ENCODE assay signal across 1 cellular context in genomic region chr9:112374232-112374631, GRCh38.
TF ChIP-seq lines count a peak whose summit lies in the region.
"Not testable (repeated sequence)": the region's sequence is repeated elsewhere in the genome, so short reads cannot be mapped to it uniquely, and the experiment has no call there.

No MANE protein-coding gene starts in this region.

TF ChIP-seq in HepG2, 621 proteins besides CTCF, POLR2A, EP300 and RAD21 (continued from another document):
- peak; percentile 74 for TF ChIP-seq SKIL (CRISPR knock-in tag; IDR thresholded peaks at IDR 0.05; ENCODE audit: borderline replicate concordance)
- TF ChIP-seq ZNF780A (CRISPR knock-in tag; IDR thresholded peaks at IDR 0.05) = peak; percentile 62
- TF ChIP-seq ZNF331 (CRISPR knock-in tag; IDR thresholded peaks at IDR 0.05) = peak; percentile 77
- TF ChIP-seq ZNF605 (CRISPR knock-in tag; IDR thresholded peaks at IDR 0.05) = peak; percentile 46; the same call in 1 of the 2 replicates
- TF ChIP-seq IKZF5 (CRISPR knock-in tag; IDR thresholded peaks at IDR 0.05) = peak; percentile 77; the same call in 1 of the 2 replicates
- peak; percentile 84 for TF ChIP-seq GATAD2A (CRISPR knock-in tag; IDR thresholded peaks at IDR 0.05)
- peak; percentile 98 for TF ChIP-seq ZNF784 (CRISPR knock-in tag; IDR thresholded peaks at IDR 0.05; ENCODE audit: borderline replicate concordance)
- TF ChIP-seq ZBTB2 (CRISPR knock-in tag; IDR thresholded peaks at IDR 0.05; ENCODE audit: low read depth) = peak; percentile 40; the same call in 1 of the 2 replicates
- peak; percentile 55; the same call in 1 of the 2 replicates for TF ChIP-seq SMAD3 (CRISPR knock-in tag; IDR thresholded peaks at IDR 0.05)
- peak; percentile 84 for TF ChIP-seq FOXP4 (CRISPR knock-in tag; IDR thresholded peaks at IDR 0.05)
- peak; percentile 90 for TF ChIP-seq ARID5B (CRISPR knock-in tag; IDR thresholded peaks at IDR 0.05)
- TF ChIP-seq ZNF510 (CRISPR knock-in tag; IDR thresholded peaks at IDR 0.05; ENCODE audit: low read depth) = 0 out of 2 replicates have a peak, but pooled peaks have one; percentile 35
- TF ChIP-seq SOX6 (IDR thresholded peaks at IDR 0.05) = not testable (repeated sequence)
- TF ChIP-seq SOX6 (CRISPR knock-in tag; IDR thresholded peaks at IDR 0.05) = peak; percentile 89
- TF ChIP-seq CEBPG (CRISPR knock-in tag; IDR thresholded peaks at IDR 0.05) = peak; percentile 68
- peak; percentile 79; the same call in 1 of the 2 replicates for TF ChIP-seq HDAC1 (CRISPR knock-in tag; IDR thresholded peaks at IDR 0.05)
- TF ChIP-seq RARA (CRISPR knock-in tag; IDR thresholded peaks at IDR 0.05) = peak; percentile 69; the same call in 1 of the 2 replicates
